22 cellular contexts compared by ENCODE assay signal in the genomic region with DNA sequence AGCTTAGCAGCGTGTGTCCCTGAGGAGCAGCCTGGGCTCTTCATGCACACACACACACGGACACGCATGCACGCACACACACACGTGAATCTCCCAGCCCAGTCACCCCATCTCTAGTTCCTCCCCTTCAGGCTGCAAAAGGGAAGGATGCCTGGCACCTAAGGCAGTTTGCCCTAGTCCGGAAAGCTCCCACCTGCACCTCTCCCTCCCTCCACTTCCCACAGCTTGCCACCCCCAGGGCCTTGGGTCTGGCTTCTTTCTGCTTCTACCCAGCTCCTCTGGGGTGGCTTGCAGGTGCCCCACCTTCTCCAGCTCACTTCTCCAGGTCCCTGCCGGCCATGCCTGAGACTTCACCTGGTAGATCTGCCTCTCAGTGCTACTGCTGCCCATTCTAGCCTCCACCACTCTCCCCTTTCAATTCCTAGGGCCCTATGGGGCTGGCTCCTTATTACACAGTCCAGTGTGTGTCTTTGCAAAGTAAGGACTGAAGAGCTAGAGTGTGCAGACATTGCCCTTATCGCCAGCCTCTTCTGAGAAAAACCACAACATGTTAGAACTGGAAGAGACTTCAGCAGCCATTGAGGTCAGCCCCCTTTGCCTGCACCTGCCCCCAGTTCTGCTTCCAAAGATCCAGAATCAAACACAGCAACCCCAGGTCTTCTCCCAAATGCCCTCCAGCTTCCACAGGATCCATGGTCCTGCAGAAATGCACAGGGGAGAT. TPM values are rescaled to one million over a fixed set of nuclear protein-coding genes. Genes with fewer than 3 reads are reported as not detected.
"Had no signal": no experiment of that assay in that cellular context is flagged by ENCODE, and none has a peak within 500 bp of the region (broad histone marks: within the 10 kb centered on the region; RNA-seq: fewer than 3 reads in every experiment).

No MANE protein-coding gene starts in this region.

- H3K9me3 Mint-ChIP-seq: activated B cell treated with CpG ODN at 0.5 μM for 24 hours; activated naive CD4-positive, alpha-beta T cell treated with anti-CD3 and anti-CD28 coated beads, Interleukin-2, amount 10 ng/mL, durations not matched to agents 7 days and 5 days; activated T-cell treated with anti-CD3 and anti-CD28 coated beads, Interleukin-2, amount 50 U/mL, for 24 hours; naive thymus-derived CD8-positive, alpha-beta T cell had no signal

- H3K4me1 Mint-ChIP-seq: activated B cell treated with CpG ODN at 0.5 μM for 24 hours; activated CD4-positive, alpha-beta T cell treated with anti-CD3 and anti-CD28 coated beads for 36 hours; neural crest cell had no signal

- H3K27ac ChIP-seq: epithelial cell of prostate, esophagus squamous epithelium, left lung, lower lobe of right lung, tibial nerve had no signal

- H3K27ac Mint-ChIP-seq: activated B cell treated with CpG ODN at 0.5 μM for 24 hours; activated CD4-positive, alpha-beta T cell treated with anti-CD3 and anti-CD28 coated beads for 36 hours; activated naive CD4-positive, alpha-beta T cell treated with anti-CD3 and anti-CD28 coated beads, Interleukin-2, amount 10 ng/mL, durations not matched to agents 7 days and 5 days; activated T-cell treated with anti-CD3 and anti-CD28 coated beads, Interleukin-2, amount 50 U/mL, for 24 hours; naive thymus-derived CD8-positive, alpha-beta T cell had no signal

- DNase-seq: activated B cell treated with CpG ODN at 0.5 μM for 24 hours; activated CD4-positive, alpha-beta T cell treated with anti-CD3 and anti-CD28 coated beads for 36 hours; activated CD8-positive, alpha-beta memory T cell treated with anti-CD3 and anti-CD28 coated beads, Interleukin-2, amount 50 U/mL, for 48 hours; activated gamma-delta T cell; activated naive CD4-positive, alpha-beta T cell treated with anti-CD3 and anti-CD28 coated beads, Interleukin-2, amount 10 ng/mL, durations not matched to agents 7 days and 5 days; activated T-cell treated with anti-CD3 and anti-CD28 coated beads, Interleukin-2, amount 50 U/mL, for 24 hours; anterior cingulate cortex; dermis blood vessel endothelial cell; effector CD4-positive, alpha-beta T cell; esophagus squamous epithelium; foreskin melanocyte; left lung; lower lobe of right lung; mesenchymal stem cell; naive thymus-derived CD8-positive, alpha-beta T cell; occipital lobe; right cardiac atrium; stimulated activated naive CD4-positive, alpha-beta T cell treated with Interleukin-2 at 50 U/mL for 16 hours; T-helper 9 cell had no signal

- H3K4me3 Mint-ChIP-seq: activated B cell treated with CpG ODN at 0.5 μM for 24 hours; activated CD4-positive, alpha-beta T cell treated with anti-CD3 and anti-CD28 coated beads for 36 hours; activated naive CD4-positive, alpha-beta T cell treated with anti-CD3 and anti-CD28 coated beads, Interleukin-2, amount 10 ng/mL, durations not matched to agents 7 days and 5 days; activated T-cell treated with anti-CD3 and anti-CD28 coated beads, Interleukin-2, amount 50 U/mL, for 24 hours; naive thymus-derived CD8-positive, alpha-beta T cell; neural crest cell had no signal

- H3K4me1 ChIP-seq: esophagus squamous epithelium, left lung, lower lobe of right lung, tibial nerve had no signal

- H3K36me3 ChIP-seq: esophagus squamous epithelium, left lung, lower lobe of right lung, tibial nerve had no signal

- H3K9me3 ChIP-seq: esophagus squamous epithelium, left lung, lower lobe of right lung had no signal

- H3K27me3 ChIP-seq: left lung, tibial nerve had no signal

- H3K36me3 Mint-ChIP-seq: activated naive CD4-positive, alpha-beta T cell treated with anti-CD3 and anti-CD28 coated beads, Interleukin-2, amount 10 ng/mL, durations not matched to agents 7 days and 5 days; naive thymus-derived CD8-positive, alpha-beta T cell had no signal

- H3K4me3 ChIP-seq: esophagus squamous epithelium, left lung, lower lobe of right lung, tibial nerve had no signal

- ATAC-seq: activated CD4-positive, alpha-beta T cell treated with anti-CD3 and anti-CD28 coated beads for 36 hours; left lung; lower lobe of right lung; naive thymus-derived CD8-positive, alpha-beta T cell; right cardiac atrium had no signal

RNA-seq across cellular contexts. Expression of gene CHST1, which starts 33.5 kb away (rescaled TPM):
- total RNA-seq: activated B cell treated with CpG ODN at 0.5 μM for 24 hours; naive thymus-derived CD8-positive, alpha-beta T cell had no signal
- polyA plus RNA-seq: naive thymus-derived CD8-positive, alpha-beta T cell had no signal
